7 cellular contexts compared by ENCODE assay signal in the genomic region with DNA sequence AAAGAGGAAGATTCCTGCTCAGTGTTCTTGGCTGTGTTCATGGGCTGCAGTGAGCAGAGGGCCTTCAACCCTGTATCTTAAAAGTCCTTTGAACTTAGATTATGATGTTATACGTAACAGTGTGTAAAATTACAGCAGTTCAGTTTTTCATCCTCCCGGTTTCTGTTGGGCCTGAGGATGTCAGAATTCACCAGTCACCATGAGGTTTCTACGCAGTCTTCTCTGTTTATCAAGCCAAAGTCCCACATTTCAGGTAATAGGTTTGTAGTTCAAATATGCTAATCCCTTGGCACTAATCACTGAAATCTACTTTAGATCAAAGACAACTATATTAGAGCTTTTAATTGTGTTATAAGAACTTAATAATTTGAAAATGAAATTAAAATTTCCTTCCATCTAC.
"Had no signal": no experiment of that assay in that cellular context is flagged by ENCODE, and none has a peak within 500 bp of the region (broad histone marks: within the 10 kb centered on the region; RNA-seq: fewer than 3 reads in every experiment).

No MANE protein-coding gene starts in this region.

- ATAC-seq: GM23338, HCT116 had no signal

- H3K4me2 ChIP-seq: GM23338, KMS-11 had no signal

- H2AFZ ChIP-seq: GM23338 had no signal

- FAIRE-seq: H1 had no signal

- H3K27ac ChIP-seq: KMS-11 had no signal

- H3K9me3 ChIP-seq: HAP-1 had no signal

- H3K4me1 ChIP-seq: HAP-1 had no signal

- H3K9ac ChIP-seq: KMS-11 had no signal

- DNase-seq: H7, KBM-7 had no signal

- H3K4me3 ChIP-seq: GM23338, HAP-1 had no signal
